ENCODE assay signal across 21 cellular contexts in genomic region chr9:101814064-101814463, GRCh38.
DNase-seq lines count a peak whose midpoint lies in the region; FAIRE-seq and TF ChIP-seq lines count a peak whose summit lies in the region.
"Had no signal": no experiment of that assay in that cellular context is flagged by ENCODE, and none has a peak within 500 bp of the region (broad histone marks: within the 10 kb centered on the region; RNA-seq: fewer than 3 reads in every experiment).

No MANE protein-coding gene starts in this region.

- no peak overlapping the region for H3K4me3 ChIP-seq in LNCaP clone FGC (ENCODE audit: low read depth, low read length)
- H3K4me3 ChIP-seq: BLaER1 had no signal

- FAIRE-seq in islet of Langerhans (lab: Jason Lieb, UNC) = peak; percentile 38
- FAIRE-seq: A204.1, D721Med, G401.6, GM12891, GM19239 had no signal

- DNase-seq in LNCaP clone FGC (ENCODE audit: low read depth) (peak; percentile 90), amygdala (lab: John Stamatoyannopoulos, UW) (no peak), activated gamma-delta T cell (lab: John Stamatoyannopoulos, UW) (no peak), NCI-H69 (lab: John Stamatoyannopoulos, UW) (no peak)
- DNase-seq: 8988T; ACHN; BE2C; C1 segment of cervical spinal cord; Caco-2; Calu3; CD4-positive, alpha-beta T cell; CD8-positive, alpha-beta T cell; DMS79 treated with DMSO at 0.1 percent for 48 hours; GF-D8 had no signal

- no peak for TF ChIP-seq CTCF in LNCaP clone FGC (IDR thresholded peaks at IDR 0.05; ENCODE audit: control insufficient read depth, extremely low read depth, insufficient read depth)
